2 cellular contexts compared by ENCODE assay signal in the genomic region with DNA sequence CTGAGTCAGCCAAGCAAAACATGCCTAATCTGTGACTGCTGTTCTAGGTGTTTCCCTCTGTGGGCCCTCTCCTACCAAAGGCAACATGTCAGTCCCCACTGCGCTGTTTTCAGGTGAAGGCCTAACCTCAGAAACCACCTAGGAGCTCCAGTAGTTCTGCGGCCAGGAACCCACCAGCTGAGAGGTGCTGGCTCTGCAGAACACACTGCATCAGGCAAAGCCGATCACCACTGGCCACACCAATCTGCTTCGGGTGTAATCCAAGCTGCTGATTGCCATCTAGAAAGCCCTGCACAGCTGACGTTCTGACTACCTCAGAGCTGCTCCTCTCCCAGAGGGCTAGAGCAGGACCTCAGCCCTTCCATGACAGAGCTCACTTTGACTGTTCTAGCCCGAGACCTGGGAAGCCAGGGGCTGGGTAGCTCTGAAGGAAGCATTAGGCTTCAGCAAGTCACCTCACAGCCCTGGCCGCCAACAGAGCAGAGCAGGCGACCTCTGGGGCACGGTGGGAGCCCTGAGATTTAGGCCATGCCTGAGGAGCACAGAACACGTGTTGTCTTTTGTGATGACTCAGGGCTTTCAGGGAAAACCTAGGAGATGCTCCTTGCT.
TF ChIP-seq lines count a peak whose summit lies in the region.

No MANE protein-coding gene starts in this region.

TF ChIP-seq in K562, 482 proteins besides CTCF, POLR2A, EP300 and RAD21 (continues in another document):
- TF ChIP-seq EWSR1 (IDR thresholded peaks at IDR 0.05; ENCODE audit: borderline replicate concordance, low read depth, partially characterized antibody) (no peak), KDM2B (CRISPR knock-in tag; IDR thresholded peaks at IDR 0.05) (no peak), NFYB (IDR thresholded peaks at IDR 0.05; ENCODE audit: extremely low read depth, insufficient read length) (no peak), KDM1A (IDR thresholded peaks at IDR 0.05) (no peak), BRCA1 (IDR thresholded peaks at IDR 0.05) (no peak), BRCA1 (CRISPR knock-in tag; IDR thresholded peaks at IDR 0.05) (0 out of 2 replicates have a peak, but pooled peaks have one; percentile 65), C11orf30 (IDR thresholded peaks at IDR 0.05; ENCODE audit: low read depth) (peak; percentile 96), SMARCA4 (IDR thresholded peaks at IDR 0.05) (no peak), NFE2 (IDR thresholded peaks at IDR 0.05; ENCODE audit: low read depth) (peak; percentile 63), SIN3A (IDR thresholded peaks at IDR 0.05; ENCODE audit: borderline replicate concordance in 2 of 2, control insufficient read depth in 1 of 2, low read depth in 2 of 2, low read length in 2 of 2) (no peak), CBX8 (IDR thresholded peaks at IDR 0.05; ENCODE audit: borderline replicate concordance, extremely low read depth, low read depth, low read length, poor library complexity, severe bottlenecking) (no peak), MAFK (IDR thresholded peaks at IDR 0.05; ENCODE audit: low read length) (peak; percentile 89)
- TF ChIP-seq, protein P1, sequence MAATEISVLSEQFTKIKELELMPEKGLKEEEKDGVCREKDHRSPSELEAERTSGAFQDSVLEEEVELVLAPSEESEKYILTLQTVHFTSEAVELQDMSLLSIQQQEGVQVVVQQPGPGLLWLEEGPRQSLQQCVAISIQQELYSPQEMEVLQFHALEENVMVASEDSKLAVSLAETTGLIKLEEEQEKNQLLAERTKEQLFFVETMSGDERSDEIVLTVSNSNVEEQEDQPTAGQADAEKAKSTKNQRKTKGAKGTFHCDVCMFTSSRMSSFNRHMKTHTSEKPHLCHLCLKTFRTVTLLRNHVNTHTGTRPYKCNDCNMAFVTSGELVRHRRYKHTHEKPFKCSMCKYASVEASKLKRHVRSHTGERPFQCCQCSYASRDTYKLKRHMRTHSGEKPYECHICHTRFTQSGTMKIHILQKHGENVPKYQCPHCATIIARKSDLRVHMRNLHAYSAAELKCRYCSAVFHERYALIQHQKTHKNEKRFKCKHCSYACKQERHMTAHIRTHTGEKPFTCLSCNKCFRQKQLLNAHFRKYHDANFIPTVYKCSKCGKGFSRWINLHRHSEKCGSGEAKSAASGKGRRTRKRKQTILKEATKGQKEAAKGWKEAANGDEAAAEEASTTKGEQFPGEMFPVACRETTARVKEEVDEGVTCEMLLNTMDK (IDR thresholded peaks at IDR 0.05; ENCODE audit: borderline replicate concordance, insufficient read depth, low read depth, low read length, poor library complexity, severe bottlenecking): no peak
- TF ChIP-seq, protein P2, sequence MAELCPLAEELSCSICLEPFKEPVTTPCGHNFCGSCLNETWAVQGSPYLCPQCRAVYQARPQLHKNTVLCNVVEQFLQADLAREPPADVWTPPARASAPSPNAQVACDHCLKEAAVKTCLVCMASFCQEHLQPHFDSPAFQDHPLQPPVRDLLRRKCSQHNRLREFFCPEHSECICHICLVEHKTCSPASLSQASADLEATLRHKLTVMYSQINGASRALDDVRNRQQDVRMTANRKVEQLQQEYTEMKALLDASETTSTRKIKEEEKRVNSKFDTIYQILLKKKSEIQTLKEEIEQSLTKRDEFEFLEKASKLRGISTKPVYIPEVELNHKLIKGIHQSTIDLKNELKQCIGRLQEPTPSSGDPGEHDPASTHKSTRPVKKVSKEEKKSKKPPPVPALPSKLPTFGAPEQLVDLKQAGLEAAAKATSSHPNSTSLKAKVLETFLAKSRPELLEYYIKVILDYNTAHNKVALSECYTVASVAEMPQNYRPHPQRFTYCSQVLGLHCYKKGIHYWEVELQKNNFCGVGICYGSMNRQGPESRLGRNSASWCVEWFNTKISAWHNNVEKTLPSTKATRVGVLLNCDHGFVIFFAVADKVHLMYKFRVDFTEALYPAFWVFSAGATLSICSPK (IDR thresholded peaks at IDR 0.05; ENCODE audit: borderline replicate concordance): no peak
- TF ChIP-seq, protein P3, sequence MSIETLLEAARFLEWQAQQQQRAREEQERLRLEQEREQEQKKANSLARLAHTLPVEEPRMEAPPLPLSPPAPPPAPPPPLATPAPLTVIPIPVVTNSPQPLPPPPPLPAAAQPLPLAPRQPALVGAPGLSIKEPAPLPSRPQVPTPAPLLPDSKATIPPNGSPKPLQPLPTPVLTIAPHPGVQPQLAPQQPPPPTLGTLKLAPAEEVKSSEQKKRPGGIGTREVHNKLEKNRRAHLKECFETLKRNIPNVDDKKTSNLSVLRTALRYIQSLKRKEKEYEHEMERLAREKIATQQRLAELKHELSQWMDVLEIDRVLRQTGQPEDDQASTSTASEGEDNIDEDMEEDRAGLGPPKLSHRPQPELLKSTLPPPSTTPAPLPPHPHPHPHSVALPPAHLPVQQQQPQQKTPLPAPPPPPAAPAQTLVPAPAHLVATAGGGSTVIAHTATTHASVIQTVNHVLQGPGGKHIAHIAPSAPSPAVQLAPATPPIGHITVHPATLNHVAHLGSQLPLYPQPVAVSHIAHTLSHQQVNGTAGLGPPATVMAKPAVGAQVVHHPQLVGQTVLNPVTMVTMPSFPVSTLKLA (conservative IDR thresholded peaks at IDR 0.05): peak in 1 of 2 experiments; percentile 31; a peak in 1 of 4 replicates
- TF ChIP-seq, protein P4, sequence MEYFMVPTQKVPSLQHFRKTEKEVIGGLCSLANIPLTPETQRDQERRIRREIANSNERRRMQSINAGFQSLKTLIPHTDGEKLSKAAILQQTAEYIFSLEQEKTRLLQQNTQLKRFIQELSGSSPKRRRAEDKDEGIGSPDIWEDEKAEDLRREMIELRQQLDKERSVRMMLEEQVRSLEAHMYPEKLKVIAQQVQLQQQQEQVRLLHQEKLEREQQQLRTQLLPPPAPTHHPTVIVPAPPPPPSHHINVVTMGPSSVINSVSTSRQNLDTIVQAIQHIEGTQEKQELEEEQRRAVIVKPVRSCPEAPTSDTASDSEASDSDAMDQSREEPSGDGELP (CRISPR knock-in tag; IDR thresholded peaks at IDR 0.05; ENCODE audit: borderline replicate concordance): 0 out of 2 replicates have a peak, but pooled peaks have one; percentile 25
- TF ChIP-seq, protein P5, sequence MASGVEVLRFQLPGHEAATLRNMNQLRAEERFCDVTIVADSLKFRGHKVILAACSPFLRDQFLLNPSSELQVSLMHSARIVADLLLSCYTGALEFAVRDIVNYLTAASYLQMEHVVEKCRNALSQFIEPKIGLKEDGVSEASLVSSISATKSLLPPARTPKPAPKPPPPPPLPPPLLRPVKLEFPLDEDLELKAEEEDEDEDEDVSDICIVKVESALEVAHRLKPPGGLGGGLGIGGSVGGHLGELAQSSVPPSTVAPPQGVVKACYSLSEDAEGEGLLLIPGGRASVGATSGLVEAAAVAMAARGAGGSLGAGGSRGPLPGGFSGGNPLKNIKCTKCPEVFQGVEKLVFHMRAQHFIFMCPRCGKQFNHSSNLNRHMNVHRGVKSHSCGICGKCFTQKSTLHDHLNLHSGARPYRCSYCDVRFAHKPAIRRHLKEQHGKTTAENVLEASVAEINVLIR (CRISPR knock-in tag; IDR thresholded peaks at IDR 0.05): no peak
- TF ChIP-seq, protein P6, sequence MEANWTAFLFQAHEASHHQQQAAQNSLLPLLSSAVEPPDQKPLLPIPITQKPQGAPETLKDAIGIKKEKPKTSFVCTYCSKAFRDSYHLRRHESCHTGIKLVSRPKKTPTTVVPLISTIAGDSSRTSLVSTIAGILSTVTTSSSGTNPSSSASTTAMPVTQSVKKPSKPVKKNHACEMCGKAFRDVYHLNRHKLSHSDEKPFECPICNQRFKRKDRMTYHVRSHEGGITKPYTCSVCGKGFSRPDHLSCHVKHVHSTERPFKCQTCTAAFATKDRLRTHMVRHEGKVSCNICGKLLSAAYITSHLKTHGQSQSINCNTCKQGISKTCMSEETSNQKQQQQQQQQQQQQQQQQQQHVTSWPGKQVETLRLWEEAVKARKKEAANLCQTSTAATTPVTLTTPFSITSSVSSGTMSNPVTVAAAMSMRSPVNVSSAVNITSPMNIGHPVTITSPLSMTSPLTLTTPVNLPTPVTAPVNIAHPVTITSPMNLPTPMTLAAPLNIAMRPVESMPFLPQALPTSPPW (CRISPR knock-in tag; IDR thresholded peaks at IDR 0.05): no peak

TF ChIP-seq in HEK293T, 16 proteins besides CTCF, POLR2A, EP300 and RAD21:
- TF ChIP-seq ARNT (IDR thresholded peaks at IDR 0.05) (no peak), NFRKB (IDR thresholded peaks at IDR 0.05) (no peak), LEF1 (IDR thresholded peaks at IDR 0.05; ENCODE audit: borderline replicate concordance) (no peak), L3MBTL2 (conservative IDR thresholded peaks at IDR 0.05) (no peak), SUZ12 (IDR thresholded peaks at IDR 0.05) (no peak), SP1 (IDR thresholded peaks at IDR 0.05) (no peak), BHLHE40 (IDR thresholded peaks at IDR 0.05; ENCODE audit: borderline replicate concordance) (no peak), ELF4 (IDR thresholded peaks at IDR 0.05) (no peak)
- TF ChIP-seq, protein P7, sequence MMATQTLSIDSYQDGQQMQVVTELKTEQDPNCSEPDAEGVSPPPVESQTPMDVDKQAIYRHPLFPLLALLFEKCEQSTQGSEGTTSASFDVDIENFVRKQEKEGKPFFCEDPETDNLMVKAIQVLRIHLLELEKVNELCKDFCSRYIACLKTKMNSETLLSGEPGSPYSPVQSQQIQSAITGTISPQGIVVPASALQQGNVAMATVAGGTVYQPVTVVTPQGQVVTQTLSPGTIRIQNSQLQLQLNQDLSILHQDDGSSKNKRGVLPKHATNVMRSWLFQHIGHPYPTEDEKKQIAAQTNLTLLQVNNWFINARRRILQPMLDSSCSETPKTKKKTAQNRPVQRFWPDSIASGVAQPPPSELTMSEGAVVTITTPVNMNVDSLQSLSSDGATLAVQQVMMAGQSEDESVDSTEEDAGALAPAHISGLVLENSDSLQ (IDR thresholded peaks at IDR 0.05): no peak
TF ChIP-seq in HEK293T: peak in this region for 0.
